Comparison of ENCODE assay signal across 8 cellular contexts in genomic region chr17:81422776-81423697, GRCh38.
DNase-seq lines count a peak whose midpoint lies in the region; ATAC-seq and TF ChIP-seq lines count a peak whose summit lies in the region.

No MANE protein-coding gene starts in this region.

- no peak for TF ChIP-seq CTCF in epithelial cell of esophagus (IDR thresholded peaks at IDR 0.05; ENCODE audit: insufficient read depth, low read depth, low read length, missing control alignments)

- H3K4me3 ChIP-seq in epithelial cell of esophagus (ENCODE audit: low read length) (no peak overlapping the region), mucosa of rectum (ENCODE audit: low read length in 2 of 2) (no peak overlapping the region)

- H3K27me3 ChIP-seq in mucosa of rectum (ENCODE audit: control insufficient read depth in 2 of 2, insufficient read depth in 2 of 2, low read length in 2 of 2) = no peaks in the 10 kb centered on the region

- peaks cover 37 to 49% of the 10 kb centered on the region in 2 donors for H3K4me1 ChIP-seq in mucosa of rectum (ENCODE audit: control insufficient read depth in 2 of 2, insufficient read depth in 2 of 2, low read length in 2 of 2)

- H3K27ac ChIP-seq in mucosa of rectum (ENCODE audit: low read depth in 2 of 2, low read length in 2 of 2) = peak overlapping the region; percentile 38 to 43

- in situ Hi-C loops in ACHN (cut with HindIII; ENCODE audit: low pct_ligation_motif_present, low pct_unique_long_range_greater_than_20kb, low sequenced_read_pairs) = no loop called here

- TF ChIP-seq POLR2A in erythroblast (IDR thresholded peaks at IDR 0.05; ENCODE audit: low read length) = no peak

- DNase-seq in ACHN (peak; percentile 93), NCI-H69 (lab: John Stamatoyannopoulos, UW) (peak; percentile 23), epithelial cell of esophagus (ENCODE audit: low read depth) (peak; percentile 95), erythroblast (lab: John Stamatoyannopoulos, UW) (no peak), putamen (ENCODE audit: low spot score) (no peak)

- no peaks in the 10 kb centered on the region for H3K9me3 ChIP-seq in mucosa of rectum (ENCODE audit: control insufficient read depth in 2 of 2, low read length in 2 of 2)

- ATAC-seq in GM18498 (IDR thresholded peaks at IDR 0.05; ENCODE audit: unreplicated experiment) (no peak), GM21360 (IDR thresholded peaks at IDR 0.05; ENCODE audit: unreplicated experiment) (no peak)

- no peaks in the 10 kb centered on the region for H3K36me3 ChIP-seq in mucosa of rectum (ENCODE audit: control insufficient read depth in 2 of 2, insufficient read depth in 2 of 2, low read length in 2 of 2)

- no peak overlapping the region for H3K9ac ChIP-seq in mucosa of rectum (ENCODE audit: low read depth in 1 of 2, low read length in 2 of 2)

Comparison
In these comparisons a context has a peak if more than half of its experiments do, and no peak if none do; other contexts are left out.
1. DNase-seq: peak in ACHN (single experiment), NCI-H69 (single experiment) and epithelial cell of esophagus (single experiment); none in erythroblast (0 of 2) and putamen (single experiment).